Comparison of ENCODE assay signal across 17 cellular contexts in the genomic region with DNA sequence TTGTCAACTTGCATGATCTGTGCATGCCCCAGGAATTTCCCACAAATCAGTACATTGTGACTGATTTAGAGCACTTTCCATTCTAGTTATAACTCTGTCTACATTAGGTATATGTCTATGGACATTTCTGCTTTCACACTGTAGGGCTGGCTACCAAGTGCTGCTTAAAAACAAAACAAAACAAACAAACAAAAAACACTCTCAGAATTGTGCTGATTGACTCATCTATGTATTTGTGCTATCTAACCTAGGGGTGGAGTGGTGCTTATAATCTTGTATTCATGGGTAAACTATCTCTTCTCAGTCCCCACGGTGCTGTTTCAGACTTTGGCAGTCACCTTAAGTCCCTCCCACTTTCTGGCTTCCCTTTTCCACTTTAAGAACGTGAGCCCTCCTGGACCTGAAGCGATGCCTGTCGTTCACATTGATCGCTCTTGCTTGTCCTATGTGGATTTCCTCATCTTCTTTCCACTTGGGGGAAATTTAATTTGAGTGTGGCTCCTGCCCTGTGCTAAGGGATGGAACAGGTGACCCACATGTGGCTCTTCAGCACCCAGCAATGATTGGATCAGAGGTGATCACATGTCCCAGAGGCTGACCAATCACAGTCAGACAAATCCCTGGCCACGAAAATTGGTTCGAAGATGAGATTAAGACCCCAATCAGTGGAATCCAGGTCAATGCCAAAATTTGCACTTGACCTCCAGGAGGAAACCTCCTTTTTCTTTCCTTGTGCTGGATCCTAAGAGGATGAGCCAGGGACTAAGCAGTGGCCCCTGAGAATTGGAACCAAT. TPM values are rescaled to one million over a fixed set of nuclear protein-coding genes. Genes with fewer than 3 reads are reported as not detected.
DNase-seq lines count a peak whose midpoint lies in the region; ATAC-seq and TF ChIP-seq lines count a peak whose summit lies in the region.
"Had no signal": no experiment of that assay in that cellular context is flagged by ENCODE, and none has a peak within 500 bp of the region (broad histone marks: within the 10 kb centered on the region; RNA-seq: fewer than 3 reads in every experiment).

No MANE protein-coding gene starts in this region.

- ATAC-seq in GM19395 (IDR thresholded peaks at IDR 0.05; ENCODE audit: unreplicated experiment), result peak; percentile 73
- ATAC-seq in HG02852 (IDR thresholded peaks at IDR 0.05; ENCODE audit: unreplicated experiment), result peak; percentile 88
- no peak for ATAC-seq in psoas muscle
- ATAC-seq: activated T-helper 17 cell treated with anti-CD3 and anti-CD28 coated beads, Interleukin-2, amount 50 U/mL, for 72 hours; gastrocnemius medialis had no signal

- H3K36me3 ChIP-seq in SK-N-MC (ENCODE audit: insufficient read depth, low read length) (no peaks in the 10 kb centered on the region), psoas muscle (ENCODE audit: insufficient read depth in 1 of 2, low read depth in 1 of 2) (no peaks in the 10 kb centered on the region)
- H3K36me3 ChIP-seq: gastrocnemius medialis had no signal

- H3K27ac ChIP-seq in SK-N-MC (peak overlapping the region; percentile 54; the same call in 1 of the 2 replicates), psoas muscle (no peak overlapping the region)
- H3K27ac ChIP-seq: gastrocnemius medialis had no signal

- TF ChIP-seq CTCF in GM12865 (IDR thresholded peaks at IDR 0.05; ENCODE audit: insufficient read depth, low read depth, low read length, missing control alignments), result no peak
- no peak for TF ChIP-seq CTCF in psoas muscle (IDR thresholded peaks at IDR 0.05)

- intact Hi-C loops in psoas muscle (cut with DNase I), result no loop called here

- peak; percentile 70 for DNase-seq in GM12865 (ENCODE audit: low read depth)
- no peak for DNase-seq in SK-N-MC (ENCODE audit: low read depth, low spot score)
- DNase-seq in stimulated activated naive CD4-positive, alpha-beta T cell (lab: John Stamatoyannopoulos, UW), result no peak
- DNase-seq in activated T-cell treated with anti-CD3 and anti-CD28 coated beads, Interleukin-2, amount 50 U/mL, for 1 hour, result no peak
- no peak for DNase-seq in stimulated activated CD8-positive, alpha-beta memory T cell treated with anti-CD3 and anti-CD28 coated beads, Interleukin-4, amount 100 ng/mL, for 48 hours
- no peak for DNase-seq in psoas muscle
- DNase-seq: activated CD4-positive, alpha-beta memory T cell treated with anti-CD3 and anti-CD28 coated beads, Interleukin-2, amount 10 ng/mL, durations not matched to agents 7 days and 5 days; CD4-positive, alpha-beta memory T cell; gastrocnemius medialis; NCI-H1694 treated with DMSO at 0.1 percent for 48 hours; NCI-H510A treated with DMSO at 0.1 percent for 48 hours had no signal

- peaks cover 4% of the 10 kb centered on the region; the same call in 1 of the 2 replicates for H3K9me3 ChIP-seq in SK-N-MC (ENCODE audit: low read depth, low read length)
- H3K9me3 ChIP-seq in psoas muscle, result no peaks in the 10 kb centered on the region
- H3K9me3 ChIP-seq: gastrocnemius medialis had no signal

- peaks cover 0 to 4% (median 2%) of the 10 kb centered on the region in 3 donors for H3K27me3 ChIP-seq in psoas muscle (ENCODE audit: insufficient read depth in 3 of 3, low read length in 2 of 3)
- H3K27me3 ChIP-seq: gastrocnemius medialis had no signal

- no peaks in the 10 kb centered on the region for H3K4me1 ChIP-seq in psoas muscle
- H3K4me1 ChIP-seq: gastrocnemius medialis had no signal

- H3K4me3 ChIP-seq in GM12865 (ENCODE audit: low read depth, low read length) (no peak overlapping the region), SK-N-MC (no peak overlapping the region), psoas muscle (no peak overlapping the region)
- H3K4me3 ChIP-seq: gastrocnemius medialis, lung had no signal

- no peak overlapping the region for H3K9ac ChIP-seq in SK-N-MC (ENCODE audit: insufficient read length)

- 71 to 80% (median 75%) methylated on average over 7 of the region's 7 CpGs for WGBS in psoas muscle, 3 donors

RNA-seq across cellular contexts. Expression of a gene that starts 23.9 kb away (rescaled TPM):
- total RNA-seq in psoas muscle, result under 1 TPM in 1 of 4 donors, not detected in 3; 0.04 TPM
- under 1 TPM in 2 of 3 donors, not detected in 1; 0.01 to 0.08 TPM for polyA plus RNA-seq in psoas muscle
- total RNA-seq: activated CD4-positive, alpha-beta memory T cell treated with anti-CD3 and anti-CD28 coated beads, Interleukin-2, amount 10 ng/mL, durations not matched to agents 7 days and 5 days; activated T-helper 17 cell treated with anti-CD3 and anti-CD28 coated beads, Interleukin-2, amount 50 U/mL, for 72 hours; CD4-positive, alpha-beta memory T cell; natural killer cell treated with Interleukin-12 subunit alpha and Interleukin-12 subunit beta and Interleukin-15 and Interleukin-18, amount 100 ng/mL, for 72 hours had no signal
- polyA plus RNA-seq: CD4-positive, alpha-beta memory T cell had no signal

RNA-seq across cellular contexts. Expression of a gene that starts 52.3 kb away (rescaled TPM):
- under 1 TPM in 2 of 4 donors, not detected in 2; 0.09 to 0.11 TPM for total RNA-seq in psoas muscle
- under 1 TPM; 0.01 to 0.04 (median 0.04) TPM for polyA plus RNA-seq in psoas muscle
- total RNA-seq: A673, gastrocnemius medialis had no signal

Comparison
In these comparisons a context has a peak if more than half of its experiments do, and no peak if none do; other contexts are left out.
1. ATAC-seq: peak in GM19395 (single experiment) and HG02852 (single experiment); none in psoas muscle (0 of 4).